In the genomic region with DNA sequence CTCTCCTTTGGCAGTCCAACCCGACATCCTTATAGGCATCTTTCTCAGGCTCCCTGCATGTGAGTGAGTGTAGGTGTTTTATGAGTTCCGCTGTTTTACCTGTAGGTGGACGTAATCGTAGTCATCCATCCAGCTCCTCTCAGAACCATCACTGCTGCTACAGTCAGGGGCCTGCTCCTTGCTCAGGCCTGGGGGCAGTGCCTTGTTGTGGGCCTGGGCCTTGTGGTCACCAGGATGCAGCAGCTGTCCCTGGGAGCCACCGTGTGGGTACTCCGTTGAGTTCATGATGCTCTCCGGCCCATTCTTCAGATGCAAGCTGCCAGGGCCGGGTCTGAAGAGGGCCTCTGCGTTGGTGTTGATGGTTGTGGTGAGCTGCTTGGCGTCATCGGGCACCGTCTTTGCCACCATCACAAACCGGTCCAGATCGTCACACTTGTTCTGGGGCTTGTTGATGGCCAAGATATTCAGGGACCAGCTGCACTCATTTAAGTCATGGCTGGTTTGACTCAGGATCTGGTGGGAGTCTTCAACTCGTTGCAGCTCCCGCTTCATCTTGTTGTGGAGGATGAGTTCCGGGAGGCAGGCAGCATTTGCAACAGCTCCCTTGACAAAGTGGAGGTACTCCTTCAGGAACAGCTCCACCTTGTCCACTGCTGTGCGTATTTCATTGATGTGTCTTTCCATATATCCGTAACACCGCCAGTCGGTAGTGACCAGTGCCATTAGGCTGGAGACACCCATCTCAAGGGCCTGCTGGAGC, we compare ENCODE assay signal across 1 cellular context.
A peak's percentile ranks its signal among the peaks of the same experiment; 100 is the strongest.
TF ChIP-seq lines count a peak whose summit lies in the region.

No MANE protein-coding gene starts in this region.

TF ChIP-seq in HepG2, 621 proteins besides CTCF, POLR2A, EP300 and RAD21 (continues in another document):
- no peak for TF ChIP-seq ZNF124 (CRISPR knock-in tag; IDR thresholded peaks at IDR 0.05)
- TF ChIP-seq YEATS2 (CRISPR knock-in tag; IDR thresholded peaks at IDR 0.05; ENCODE audit: borderline replicate concordance), result no peak
- TF ChIP-seq ZNF143 (CRISPR knock-in tag; IDR thresholded peaks at IDR 0.05), result 0 out of 2 replicates have a peak, but pooled peaks have one; percentile 22
- no peak for TF ChIP-seq ZNF101 (CRISPR knock-in tag; IDR thresholded peaks at IDR 0.05; ENCODE audit: borderline replicate concordance, low read depth)
- 0 out of 2 replicates have a peak, but pooled peaks have one; percentile 16 for TF ChIP-seq ZFP37 (CRISPR knock-in tag; IDR thresholded peaks at IDR 0.05; ENCODE audit: borderline replicate concordance)
- TF ChIP-seq AGO2 (optimal IDR thresholded peaks at IDR 0.05; ENCODE audit: low read depth, low read length), result peak; percentile 78
- TF ChIP-seq SP5 (CRISPR knock-in tag; IDR thresholded peaks at IDR 0.05; ENCODE audit: borderline replicate concordance, low read depth), result no peak
- TF ChIP-seq ZBTB21 (CRISPR knock-in tag; IDR thresholded peaks at IDR 0.05), result no peak
- no peak for TF ChIP-seq ZNF44 (CRISPR knock-in tag; IDR thresholded peaks at IDR 0.05)
- no peak for TF ChIP-seq MED8 (CRISPR knock-in tag; IDR thresholded peaks at IDR 0.05; ENCODE audit: insufficient replicate concordance)
- TF ChIP-seq ZNF766 (CRISPR knock-in tag; IDR thresholded peaks at IDR 0.05; ENCODE audit: borderline replicate concordance), result 0 out of 2 replicates have a peak, but pooled peaks have one; percentile 52
- no peak for TF ChIP-seq ZNF839 (CRISPR knock-in tag; IDR thresholded peaks at IDR 0.05; ENCODE audit: borderline replicate concordance)
- TF ChIP-seq AHR (CRISPR knock-in tag; IDR thresholded peaks at IDR 0.05), result no peak
- no peak for TF ChIP-seq HOMEZ (CRISPR knock-in tag; IDR thresholded peaks at IDR 0.05; ENCODE audit: low read depth)
- TF ChIP-seq TRAFD1 (CRISPR knock-in tag; IDR thresholded peaks at IDR 0.05; ENCODE audit: borderline replicate concordance), result 0 out of 2 replicates have a peak, but pooled peaks have one; percentile 39
- peak; percentile 37 for TF ChIP-seq MED1 (CRISPR knock-in tag; IDR thresholded peaks at IDR 0.05)
- TF ChIP-seq MXI1 (IDR thresholded peaks at IDR 0.05; ENCODE audit: borderline replicate concordance, low read depth, low read length), result no peak
- no peak for TF ChIP-seq ZNF75D (CRISPR knock-in tag; IDR thresholded peaks at IDR 0.05; ENCODE audit: borderline replicate concordance)
- 0 out of 2 replicates have a peak, but pooled peaks have one; percentile 7 for TF ChIP-seq ZBTB33 (CRISPR knock-in tag; IDR thresholded peaks at IDR 0.05)
- TF ChIP-seq, protein P1, sequence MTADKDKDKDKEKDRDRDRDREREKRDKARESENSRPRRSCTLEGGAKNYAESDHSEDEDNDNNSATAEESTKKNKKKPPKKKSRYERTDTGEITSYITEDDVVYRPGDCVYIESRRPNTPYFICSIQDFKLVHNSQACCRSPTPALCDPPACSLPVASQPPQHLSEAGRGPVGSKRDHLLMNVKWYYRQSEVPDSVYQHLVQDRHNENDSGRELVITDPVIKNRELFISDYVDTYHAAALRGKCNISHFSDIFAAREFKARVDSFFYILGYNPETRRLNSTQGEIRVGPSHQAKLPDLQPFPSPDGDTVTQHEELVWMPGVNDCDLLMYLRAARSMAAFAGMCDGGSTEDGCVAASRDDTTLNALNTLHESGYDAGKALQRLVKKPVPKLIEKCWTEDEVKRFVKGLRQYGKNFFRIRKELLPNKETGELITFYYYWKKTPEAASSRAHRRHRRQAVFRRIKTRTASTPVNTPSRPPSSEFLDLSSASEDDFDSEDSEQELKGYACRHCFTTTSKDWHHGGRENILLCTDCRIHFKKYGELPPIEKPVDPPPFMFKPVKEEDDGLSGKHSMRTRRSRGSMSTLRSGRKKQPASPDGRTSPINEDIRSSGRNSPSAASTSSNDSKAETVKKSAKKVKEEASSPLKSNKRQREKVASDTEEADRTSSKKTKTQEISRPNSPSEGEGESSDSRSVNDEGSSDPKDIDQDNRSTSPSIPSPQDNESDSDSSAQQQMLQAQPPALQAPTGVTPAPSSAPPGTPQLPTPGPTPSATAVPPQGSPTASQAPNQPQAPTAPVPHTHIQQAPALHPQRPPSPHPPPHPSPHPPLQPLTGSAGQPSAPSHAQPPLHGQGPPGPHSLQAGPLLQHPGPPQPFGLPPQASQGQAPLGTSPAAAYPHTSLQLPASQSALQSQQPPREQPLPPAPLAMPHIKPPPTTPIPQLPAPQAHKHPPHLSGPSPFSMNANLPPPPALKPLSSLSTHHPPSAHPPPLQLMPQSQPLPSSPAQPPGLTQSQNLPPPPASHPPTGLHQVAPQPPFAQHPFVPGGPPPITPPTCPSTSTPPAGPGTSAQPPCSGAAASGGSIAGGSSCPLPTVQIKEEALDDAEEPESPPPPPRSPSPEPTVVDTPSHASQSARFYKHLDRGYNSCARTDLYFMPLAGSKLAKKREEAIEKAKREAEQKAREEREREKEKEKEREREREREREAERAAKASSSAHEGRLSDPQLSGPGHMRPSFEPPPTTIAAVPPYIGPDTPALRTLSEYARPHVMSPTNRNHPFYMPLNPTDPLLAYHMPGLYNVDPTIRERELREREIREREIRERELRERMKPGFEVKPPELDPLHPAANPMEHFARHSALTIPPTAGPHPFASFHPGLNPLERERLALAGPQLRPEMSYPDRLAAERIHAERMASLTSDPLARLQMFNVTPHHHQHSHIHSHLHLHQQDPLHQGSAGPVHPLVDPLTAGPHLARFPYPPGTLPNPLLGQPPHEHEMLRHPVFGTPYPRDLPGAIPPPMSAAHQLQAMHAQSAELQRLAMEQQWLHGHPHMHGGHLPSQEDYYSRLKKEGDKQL (CRISPR knock-in tag; IDR thresholded peaks at IDR 0.05; ENCODE audit: low read depth), result no peak
- 0 out of 2 replicates have a peak, but pooled peaks have one; percentile 30 for TF ChIP-seq NFKB2 (CRISPR knock-in tag; IDR thresholded peaks at IDR 0.05; ENCODE audit: borderline replicate concordance)
- TF ChIP-seq ETV5 (CRISPR knock-in tag; IDR thresholded peaks at IDR 0.05; ENCODE audit: borderline replicate concordance), result no peak
- no peak for TF ChIP-seq ATF7-NPFF (CRISPR knock-in tag; IDR thresholded peaks at IDR 0.05; ENCODE audit: low read depth)
- TF ChIP-seq ZNF644 (CRISPR knock-in tag; IDR thresholded peaks at IDR 0.05; ENCODE audit: low read depth), result no peak
- 0 out of 2 replicates have a peak, but pooled peaks have one; percentile 34 for TF ChIP-seq ZNF274 (CRISPR knock-in tag; IDR thresholded peaks at IDR 0.05)
- no peak for TF ChIP-seq PHF20 (CRISPR knock-in tag; IDR thresholded peaks at IDR 0.05)
- no peak for TF ChIP-seq PREB (CRISPR knock-in tag; IDR thresholded peaks at IDR 0.05)
- no peak for TF ChIP-seq ZBTB40 (IDR thresholded peaks at IDR 0.05)
- no peak for TF ChIP-seq ZBTB40 (CRISPR knock-in tag; IDR thresholded peaks at IDR 0.05)
- no peak for TF ChIP-seq ZNF251 (CRISPR knock-in tag; IDR thresholded peaks at IDR 0.05)
- TF ChIP-seq TFAP4 (IDR thresholded peaks at IDR 0.05; ENCODE audit: borderline replicate concordance, low read depth), result no peak
